Comparison of ENCODE assay signal across 15 cellular contexts in genomic region chr2:69619725-69620124, GRCh38.
A peak's percentile ranks its signal among the peaks of the same experiment; 100 is the strongest.
DNase-seq lines count a peak whose midpoint lies in the region; ATAC-seq lines count a peak whose summit lies in the region.
"Had no signal": no experiment of that assay in that cellular context is flagged by ENCODE, and none has a peak within 500 bp of the region (broad histone marks: within the 10 kb centered on the region; RNA-seq: fewer than 3 reads in every experiment).

No MANE protein-coding gene starts in this region.

- ATAC-seq in effector memory CD8-positive, alpha-beta T cell (replicated peaks) = peak; percentile 68
- ATAC-seq in stimulated activated naive CD8-positive, alpha-beta T cell treated with anti-CD3 and anti-CD28 coated beads, Interleukin-15, amount 100 ng/mL, for 72 hours = peak; percentile 81

- peaks cover 26% of the 10 kb centered on the region for H3K4me1 Mint-ChIP-seq in activated naive CD4-positive, alpha-beta T cell treated with anti-CD3 and anti-CD28 coated beads, Interleukin-2, amount 10 ng/mL, durations not matched to agents 7 days and 5 days
- peaks cover 8 to 27% of the 10 kb centered on the region in 2 donors for H3K4me1 Mint-ChIP-seq in effector memory CD8-positive, alpha-beta T cell (ENCODE audit: low read depth in 2 of 2)
- H3K4me1 Mint-ChIP-seq in stimulated activated naive CD8-positive, alpha-beta T cell treated with anti-CD3 and anti-CD28 coated beads, Interleukin-15, amount 100 ng/mL, for 72 hours = peaks cover 28% of the 10 kb centered on the region

- no peaks in the 10 kb centered on the region for H3K27me3 Mint-ChIP-seq in activated naive CD4-positive, alpha-beta T cell treated with anti-CD3 and anti-CD28 coated beads, Interleukin-2, amount 10 ng/mL, durations not matched to agents 7 days and 5 days
- no peaks in the 10 kb centered on the region for H3K27me3 Mint-ChIP-seq in effector memory CD8-positive, alpha-beta T cell
- H3K27me3 Mint-ChIP-seq in stimulated activated naive CD8-positive, alpha-beta T cell treated with anti-CD3 and anti-CD28 coated beads, Interleukin-15, amount 100 ng/mL, for 72 hours = no peaks in the 10 kb centered on the region
- H3K27me3 Mint-ChIP-seq: activated naive CD8-positive, alpha-beta T cell; naive B cell; type B pancreatic cell had no signal

- peak; percentile 42 for DNase-seq in activated naive CD4-positive, alpha-beta T cell treated with anti-CD3 and anti-CD28 coated beads, Interleukin-2, amount 10 ng/mL, durations not matched to agents 7 days and 5 days
- no peak for DNase-seq in activated naive CD4-positive, alpha-beta T cell treated with Interleukin-2 at 50 U/mL for 16 hours
- DNase-seq in NOMO-1 (lab: John Stamatoyannopoulos, UW; ENCODE audit: unreplicated experiment in 2 of 2) (peak; percentile 77 to 84), COLO829 (ENCODE audit: low spot score) (no peak), iPS-NIHi7 (ENCODE audit: extremely low spot score) (no peak), HuH-7 (ENCODE audit: low spot score) (no peak)
- no peak for DNase-seq in effector memory CD8-positive, alpha-beta T cell
- no peak for DNase-seq in stimulated activated naive CD8-positive, alpha-beta T cell treated with anti-CD3 and anti-CD28 coated beads, Interleukin-15, amount 100 ng/mL, for 72 hours
- DNase-seq: colonic mucosa, naive B cell, NCI-H1105, NCI-H69, SJCRH30 had no signal

- peaks cover 33% of the 10 kb centered on the region for H3K36me3 Mint-ChIP-seq in activated naive CD4-positive, alpha-beta T cell treated with anti-CD3 and anti-CD28 coated beads, Interleukin-2, amount 10 ng/mL, durations not matched to agents 7 days and 5 days
- H3K36me3 Mint-ChIP-seq in effector memory CD8-positive, alpha-beta T cell (ENCODE audit: insufficient read depth) = peaks cover 8% of the 10 kb centered on the region
- H3K36me3 Mint-ChIP-seq: naive B cell, type B pancreatic cell had no signal

- no peak overlapping the region for H3K27ac Mint-ChIP-seq in activated naive CD4-positive, alpha-beta T cell treated with anti-CD3 and anti-CD28 coated beads, Interleukin-2, amount 10 ng/mL, durations not matched to agents 7 days and 5 days
- no peak overlapping the region for H3K27ac Mint-ChIP-seq in effector memory CD8-positive, alpha-beta T cell
- no peak overlapping the region for H3K27ac Mint-ChIP-seq in stimulated activated naive CD8-positive, alpha-beta T cell treated with anti-CD3 and anti-CD28 coated beads, Interleukin-15, amount 100 ng/mL, for 72 hours
- H3K27ac Mint-ChIP-seq: activated naive CD8-positive, alpha-beta T cell; naive B cell; type B pancreatic cell had no signal

- H3K4me3 Mint-ChIP-seq in activated naive CD4-positive, alpha-beta T cell treated with anti-CD3 and anti-CD28 coated beads, Interleukin-2, amount 10 ng/mL, durations not matched to agents 7 days and 5 days = no peak overlapping the region
- H3K4me3 Mint-ChIP-seq in effector memory CD8-positive, alpha-beta T cell = no peak overlapping the region
- H3K4me3 Mint-ChIP-seq in stimulated activated naive CD8-positive, alpha-beta T cell treated with anti-CD3 and anti-CD28 coated beads, Interleukin-15, amount 100 ng/mL, for 72 hours = no peak overlapping the region
- H3K4me3 Mint-ChIP-seq: activated naive CD8-positive, alpha-beta T cell; naive B cell; type B pancreatic cell had no signal

- CTCF ChIA-PET in activated naive CD4-positive, alpha-beta T cell treated with anti-CD3 and anti-CD28 coated beads, Interleukin-2, amount 10 ng/mL, durations not matched to agents 7 days and 5 days (lab: Charles Lee) = no interaction called here

- H3K9me3 Mint-ChIP-seq in activated naive CD4-positive, alpha-beta T cell treated with anti-CD3 and anti-CD28 coated beads, Interleukin-2, amount 10 ng/mL, durations not matched to agents 7 days and 5 days = peaks cover 3% of the 10 kb centered on the region
- H3K9me3 Mint-ChIP-seq in effector memory CD8-positive, alpha-beta T cell = no peaks in the 10 kb centered on the region
- H3K9me3 Mint-ChIP-seq in stimulated activated naive CD8-positive, alpha-beta T cell treated with anti-CD3 and anti-CD28 coated beads, Interleukin-15, amount 100 ng/mL, for 72 hours = no peaks in the 10 kb centered on the region
- H3K9me3 Mint-ChIP-seq: naive B cell had no signal

Comparison
In these comparisons a context has a peak if more than half of its experiments do, and no peak if none do; other contexts are left out.
1. DNase-seq: peak in activated naive CD4-positive, alpha-beta T cell treated with anti-CD3 and anti-CD28 coated beads, Interleukin-2, amount 10 ng/mL, durations not matched to agents 7 days and 5 days (single experiment) and NOMO-1 (2 of 2); none in activated naive CD4-positive, alpha-beta T cell treated with Interleukin-2 at 50 U/mL for 16 hours (single experiment), effector memory CD8-positive, alpha-beta T cell (0 of 3), stimulated activated naive CD8-positive, alpha-beta T cell treated with anti-CD3 and anti-CD28 coated beads, Interleukin-15, amount 100 ng/mL, for 72 hours (0 of 2), COLO829 (single experiment), iPS-NIHi7 (single experiment) and HuH-7 (single experiment).